Comparison of ENCODE assay signal across 9 cellular contexts in genomic region chr15:65021475-65021874, GRCh38. TPM values are rescaled to one million over a fixed set of nuclear protein-coding genes. Genes with fewer than 3 reads are reported as not detected.
"Had no signal": no experiment of that assay in that cellular context is flagged by ENCODE, and none has a peak within 500 bp of the region (broad histone marks: within the 10 kb centered on the region; RNA-seq: fewer than 3 reads in every experiment).

No MANE protein-coding gene starts in this region.

- H3K27ac ChIP-seq: HL-60 had no signal

- H3K4me3 ChIP-seq: K562 had no signal

- DNase-seq: IMR-90, KBM-7 had no signal

- ATAC-seq: HepG2, K562 had no signal

- FAIRE-seq: HepG2, HTR-8/SVneo, K562 had no signal

- H3K9me3 Mint-ChIP-seq: IgD-negative memory B cell had no signal

- H3K27ac Mint-ChIP-seq: IgD-negative memory B cell had no signal

- H3K4me3 Mint-ChIP-seq: IgD-negative memory B cell had no signal

- H3K27me3 Mint-ChIP-seq: IgD-negative memory B cell had no signal

RNA-seq across cellular contexts. Expression of gene SLC51B, which starts 23.7 kb away (rescaled TPM):
- total RNA-seq: HT1080, IMR-90, K562 had no signal
- polyA plus RNA-seq: IgD-negative memory B cell, IMR-90, K562 had no signal

RNA-seq across cellular contexts. Expression of gene RASL12, which starts 46.3 kb away (rescaled TPM):
- total RNA-seq: HT-29, HT1080, K562 had no signal
- polyA plus RNA-seq: IgD-negative memory B cell, K562 had no signal

RNA-seq across cellular contexts. Expression of gene KBTBD13, which starts 55.1 kb away (rescaled TPM):
- total RNA-seq: HepG2, HT-29, HT1080, IMR-90 had no signal
- polyA plus RNA-seq: HepG2, IgD-negative memory B cell, IMR-90 had no signal
